16 cellular contexts compared by ENCODE assay signal in the genomic region with DNA sequence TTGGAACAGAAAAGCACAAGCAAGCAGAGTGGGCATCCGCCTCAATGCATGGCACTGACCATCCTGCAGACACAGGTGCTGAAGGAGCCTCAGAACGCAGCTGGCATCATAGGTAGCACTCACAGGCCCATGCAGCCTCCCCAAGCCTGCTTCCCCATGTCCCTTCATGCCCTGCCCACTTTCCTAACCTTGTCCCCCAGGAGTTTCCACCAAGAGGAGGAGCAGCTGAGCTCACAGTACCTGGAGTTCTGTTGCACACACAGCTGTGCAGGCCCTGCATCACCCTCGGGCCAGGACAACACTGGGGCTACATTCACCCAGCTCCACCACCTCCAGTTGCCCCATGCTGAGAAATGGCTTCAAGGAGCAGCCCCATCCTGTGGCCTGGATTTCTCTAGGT.
DNase-seq lines count a peak whose midpoint lies in the region; ATAC-seq, FAIRE-seq and TF ChIP-seq lines count a peak whose summit lies in the region.
"Had no signal": no experiment of that assay in that cellular context is flagged by ENCODE, and none has a peak within 500 bp of the region (broad histone marks: within the 10 kb centered on the region; RNA-seq: fewer than 3 reads in every experiment).

No MANE protein-coding gene starts in this region.

- WGBS in HepG2 (ENCODE audit: low lambda C conversion rate) = 100% methylated on average over 2 of the region's 3 CpGs
- 100% methylated on average over 1 of the region's 3 CpGs for WGBS in right lobe of liver (ENCODE audit: insufficient coverage, low coverage, low lambda C conversion rate, missing lambda C conversion rate)
- no CpG with 5 or more reads among the region's 3 CpGs for WGBS in neuronal stem cell (ENCODE audit: extremely low coverage in 2 of 2, insufficient read length in 2 of 2, insufficient replicate concordance in 1 of 2), 2 donors

- H3K79me1 ChIP-seq in neuronal stem cell (ENCODE audit: low read depth, low read length) = no peaks in the 10 kb centered on the region

- peak overlapping the region; percentile 69 for H2BK12ac ChIP-seq in neuronal stem cell (ENCODE audit: low read length)

- no peaks in the 10 kb centered on the region for H3K79me2 ChIP-seq in HepG2 (ENCODE audit: insufficient read depth, low read length)

- no peak overlapping the region for H2AK5ac ChIP-seq in neuronal stem cell (ENCODE audit: low read depth, low read length)

- TF ChIP-seq EP300 in HepG2 (IDR thresholded peaks at IDR 0.05; ENCODE audit: low read depth in 2 of 2, low read length in 2 of 2) (no peak), HepG2 (CRISPR knock-in tag; IDR thresholded peaks at IDR 0.05; ENCODE audit: borderline replicate concordance) (no peak)

- H2BK120ac ChIP-seq in neuronal stem cell (ENCODE audit: low read depth, low read length) = no peak overlapping the region

- POLR2A ChIA-PET in HepG2 (lab: Yijun Ruan, JAX) = no interaction called here

- H4K8ac ChIP-seq in neuronal stem cell (ENCODE audit: low read depth, low read length) = no peak overlapping the region

- H3K27ac ChIP-seq in HepG2 (ENCODE audit: extremely low read length, insufficient read depth, low read length) (no peak overlapping the region), right lobe of liver (no peak overlapping the region), SJCRH30 (no peak overlapping the region), neuronal stem cell (replicated peaks; ENCODE audit: low read length) (no peak overlapping the region)
- H3K27ac ChIP-seq: 22Rv1, A549, GM23248 had no signal

- no peaks in the 10 kb centered on the region for H3K36me3 ChIP-seq in HepG2 (replicated peaks in 1 of 2; ENCODE audit: control insufficient read depth in 1 of 2, insufficient read depth in 2 of 2, low read length in 2 of 2)
- H3K36me3 ChIP-seq in right lobe of liver = no peaks in the 10 kb centered on the region
- H3K36me3 ChIP-seq in SJCRH30 = no peaks in the 10 kb centered on the region
- H3K36me3 ChIP-seq in neuronal stem cell (replicated peaks in 1 of 2; ENCODE audit: control insufficient read depth in 2 of 2, insufficient read depth in 2 of 2, low read length in 2 of 2) = no peaks in the 10 kb centered on the region

- TF ChIP-seq POLR2A in HepG2 (IDR thresholded peaks at IDR 0.05; ENCODE audit: insufficient read depth in 1 of 2, low read depth in 2 of 2, low read length in 2 of 2) (no peak), right lobe of liver (IDR thresholded peaks at IDR 0.05) (no peak)

- no peaks in the 10 kb centered on the region for H4K20me1 ChIP-seq in HepG2 (ENCODE audit: insufficient read depth, low read length)

- no peak overlapping the region for H3K14ac ChIP-seq in neuronal stem cell (ENCODE audit: low read length)

- no peak overlapping the region for H3K18ac ChIP-seq in neuronal stem cell (ENCODE audit: low read length)

- no peak overlapping the region for H3K4me2 ChIP-seq in HepG2 (ENCODE audit: low read depth, low read length)
- H3K4me2 ChIP-seq in neuronal stem cell (ENCODE audit: insufficient read depth, low read length, poor library complexity, severe bottlenecking) = no peak overlapping the region
- H3K4me2 ChIP-seq: A549 had no signal

- no peak overlapping the region for H3K4me3 ChIP-seq in HepG2 (replicated peaks in 1 of 3; ENCODE audit: insufficient read depth in 1 of 3, low read depth in 2 of 3, low read length in 3 of 3)
- H3K4me3 ChIP-seq in right lobe of liver = no peak overlapping the region
- no peak overlapping the region for H3K4me3 ChIP-seq in SJCRH30
- H3K4me3 ChIP-seq in neuronal stem cell (ENCODE audit: low read length in 2 of 2) = no peak overlapping the region
- H3K4me3 ChIP-seq: A549, GM23248 had no signal

- H3K23ac ChIP-seq in neuronal stem cell (ENCODE audit: low read depth, low read length, poor library complexity) = no peak overlapping the region

- intact Hi-C loops in HepG2 (cut with micrococcal nuclease; ENCODE audit: unreplicated experiment) (no loop called here), right lobe of liver (cut with DNase I) (no loop called here)

- peak; percentile 29; the same call in 1 of the 2 replicates for TF ChIP-seq CTCF in HepG2 (CRISPR knock-in tag; IDR thresholded peaks at IDR 0.05)
- TF ChIP-seq CTCF in right lobe of liver (IDR thresholded peaks at IDR 0.05) = no peak

- H2BK5ac ChIP-seq in neuronal stem cell (ENCODE audit: low read length) = no peak overlapping the region

- no peak overlapping the region for H4K91ac ChIP-seq in neuronal stem cell (ENCODE audit: low read depth, low read length, poor library complexity)

- no peak for TF ChIP-seq RAD21 in HepG2 (CRISPR knock-in tag; IDR thresholded peaks at IDR 0.05)

- no peak overlapping the region for H3K4ac ChIP-seq in neuronal stem cell (ENCODE audit: low read length)

- no peak for FAIRE-seq in HepG2 (lab: Jason Lieb, UNC)
- FAIRE-seq: A549 had no signal

- H3K9me3 ChIP-seq in HepG2 (ENCODE audit: low read length) = no peaks in the 10 kb centered on the region
- no peaks in the 10 kb centered on the region for H3K9me3 ChIP-seq in right lobe of liver
- 0 out of 2 replicates have a peak, but pooled peaks cover 8% of the 10 kb centered on the region for H3K9me3 ChIP-seq in SJCRH30 (replicated peaks)
- peaks cover 0 to 4% of the 10 kb centered on the region in 2 donors for H3K9me3 ChIP-seq in neuronal stem cell (replicated peaks in 1 of 2; ENCODE audit: control insufficient read depth in 2 of 2, insufficient read depth in 1 of 2, low read depth in 1 of 2, low read length in 2 of 2)
- H3K9me3 ChIP-seq: A549 had no signal

- no TSS peak for BruUV-seq in HepG2 (replicated peaks; lab: Mats Ljungman, UMichigan)

- peaks cover 0 to 1% of the 10 kb centered on the region in 2 experiments; a peak in 1 of 5 replicates for H3K27me3 ChIP-seq in HepG2 (ENCODE audit: control insufficient read depth in 1 of 2, insufficient read depth in 2 of 2, low read length in 2 of 2)
- H3K27me3 ChIP-seq in right lobe of liver = no peaks in the 10 kb centered on the region
- H3K27me3 ChIP-seq in SJCRH30 = no peaks in the 10 kb centered on the region
- no peaks in the 10 kb centered on the region for H3K27me3 ChIP-seq in neuronal stem cell (ENCODE audit: control insufficient read depth in 3 of 3, insufficient read depth in 3 of 3, low read depth in 1 of 3, low read length in 3 of 3)

- H3K9ac ChIP-seq in HepG2 (ENCODE audit: insufficient read depth, low read depth, low read length) (no peak overlapping the region), neuronal stem cell (ENCODE audit: low read depth, low read length, poor library complexity) (no peak overlapping the region)
- H3K9ac ChIP-seq: GM23248 had no signal

- in situ Hi-C loops in HepG2 (cut with HindIII; ENCODE audit: extremely low pct_ligation_motif_present, low pct_unique_long_range_greater_than_20kb) = no loop called here

- CTCF ChIA-PET in HepG2 (lab: Yijun Ruan, JAX; ENCODE audit: low intra/inter-chr PET ratio, low total read pairs) = no interaction called here

- DNase-seq in HepG2 (ENCODE audit: low spot score) = no peak
- DNase-seq in right lobe of liver = no peak
- peak; percentile 15 to 31 for DNase-seq in SJCRH30
- no peak for DNase-seq in neuronal stem cell (ENCODE audit: low spot score)
- no peak for DNase-seq in NCI-H748 treated with DMSO at 0.1 percent for 48 hours (lab: John Stamatoyannopoulos, UW)
- DNase-seq in SHP77 treated with DMSO at 0.1 percent for 48 hours (lab: John Stamatoyannopoulos, UW) = no peak
- no peak for DNase-seq in NCI-H1694 treated with DMSO at 0.1 percent for 48 hours (lab: John Stamatoyannopoulos, UW)
- DNase-seq: AML-193; Calu3; CD8-positive, alpha-beta T cell; DMS79 treated with DMSO at 0.1 percent for 48 hours; GF-D8; GM23248; HCEC 1CT had no signal

- no peak overlapping the region for H2BK15ac ChIP-seq in neuronal stem cell (ENCODE audit: low read length)

- H2AFZ ChIP-seq in HepG2 (ENCODE audit: low read length) (no peak overlapping the region), neuronal stem cell (ENCODE audit: low read length) (no peak overlapping the region)
- H2AFZ ChIP-seq: GM23248 had no signal

- H3K4me1 ChIP-seq in HepG2 (ENCODE audit: insufficient read depth, low read length) (peaks cover 41% of the 10 kb centered on the region), right lobe of liver (no peaks in the 10 kb centered on the region), SJCRH30 (peaks cover 36% of the 10 kb centered on the region), neuronal stem cell (ENCODE audit: control insufficient read depth in 2 of 2, insufficient read depth in 1 of 2, low read depth in 1 of 2, low read length in 2 of 2) (peaks cover 0 to 5% of the 10 kb centered on the region in 2 donors)
- H3K4me1 ChIP-seq: A549 had no signal

- ATAC-seq in HepG2 (peak; percentile 61), right lobe of liver (no peak)
- ATAC-seq: A549; CD8-positive, alpha-beta T cell had no signal

TF ChIP-seq in HepG2, 621 proteins besides CTCF, POLR2A, EP300 and RAD21 (continues in another document):
- TF ChIP-seq ZNF615 (CRISPR knock-in tag; IDR thresholded peaks at IDR 0.05; ENCODE audit: borderline replicate concordance) (no peak), ZNF451 (CRISPR knock-in tag; IDR thresholded peaks at IDR 0.05) (no peak)
- TF ChIP-seq, protein P1, sequence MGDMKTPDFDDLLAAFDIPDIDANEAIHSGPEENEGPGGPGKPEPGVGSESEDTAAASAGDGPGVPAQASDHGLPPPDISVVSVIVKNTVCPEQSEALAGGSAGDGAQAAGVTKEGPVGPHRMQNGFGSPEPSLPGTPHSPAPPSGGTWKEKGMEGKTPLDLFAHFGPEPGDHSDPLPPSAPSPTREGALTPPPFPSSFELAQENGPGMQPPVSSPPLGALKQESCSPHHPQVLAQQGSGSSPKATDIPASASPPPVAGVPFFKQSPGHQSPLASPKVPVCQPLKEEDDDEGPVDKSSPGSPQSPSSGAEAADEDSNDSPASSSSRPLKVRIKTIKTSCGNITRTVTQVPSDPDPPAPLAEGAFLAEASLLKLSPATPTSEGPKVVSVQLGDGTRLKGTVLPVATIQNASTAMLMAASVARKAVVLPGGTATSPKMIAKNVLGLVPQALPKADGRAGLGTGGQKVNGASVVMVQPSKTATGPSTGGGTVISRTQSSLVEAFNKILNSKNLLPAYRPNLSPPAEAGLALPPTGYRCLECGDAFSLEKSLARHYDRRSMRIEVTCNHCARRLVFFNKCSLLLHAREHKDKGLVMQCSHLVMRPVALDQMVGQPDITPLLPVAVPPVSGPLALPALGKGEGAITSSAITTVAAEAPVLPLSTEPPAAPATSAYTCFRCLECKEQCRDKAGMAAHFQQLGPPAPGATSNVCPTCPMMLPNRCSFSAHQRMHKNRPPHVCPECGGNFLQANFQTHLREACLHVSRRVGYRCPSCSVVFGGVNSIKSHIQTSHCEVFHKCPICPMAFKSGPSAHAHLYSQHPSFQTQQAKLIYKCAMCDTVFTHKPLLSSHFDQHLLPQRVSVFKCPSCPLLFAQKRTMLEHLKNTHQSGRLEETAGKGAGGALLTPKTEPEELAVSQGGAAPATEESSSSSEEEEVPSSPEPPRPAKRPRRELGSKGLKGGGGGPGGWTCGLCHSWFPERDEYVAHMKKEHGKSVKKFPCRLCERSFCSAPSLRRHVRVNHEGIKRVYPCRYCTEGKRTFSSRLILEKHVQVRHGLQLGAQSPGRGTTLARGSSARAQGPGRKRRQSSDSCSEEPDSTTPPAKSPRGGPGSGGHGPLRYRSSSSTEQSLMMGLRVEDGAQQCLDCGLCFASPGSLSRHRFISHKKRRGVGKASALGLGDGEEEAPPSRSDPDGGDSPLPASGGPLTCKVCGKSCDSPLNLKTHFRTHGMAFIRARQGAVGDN (CRISPR knock-in tag; IDR thresholded peaks at IDR 0.05) = 0 out of 2 replicates have a peak, but pooled peaks have one; percentile 13

Comparison
In these comparisons a context has a peak if more than half of its experiments do, and no peak if none do; other contexts are left out.
1. DNase-seq: peak in SJCRH30 (2 of 2); none in HepG2 (single experiment), right lobe of liver (0 of 3), neuronal stem cell (single experiment), NCI-H748 treated with DMSO at 0.1 percent for 48 hours (single experiment), SHP77 treated with DMSO at 0.1 percent for 48 hours (single experiment) and NCI-H1694 treated with DMSO at 0.1 percent for 48 hours (single experiment).